Comparison of ENCODE assay signal across 8 cellular contexts in the genomic region with DNA sequence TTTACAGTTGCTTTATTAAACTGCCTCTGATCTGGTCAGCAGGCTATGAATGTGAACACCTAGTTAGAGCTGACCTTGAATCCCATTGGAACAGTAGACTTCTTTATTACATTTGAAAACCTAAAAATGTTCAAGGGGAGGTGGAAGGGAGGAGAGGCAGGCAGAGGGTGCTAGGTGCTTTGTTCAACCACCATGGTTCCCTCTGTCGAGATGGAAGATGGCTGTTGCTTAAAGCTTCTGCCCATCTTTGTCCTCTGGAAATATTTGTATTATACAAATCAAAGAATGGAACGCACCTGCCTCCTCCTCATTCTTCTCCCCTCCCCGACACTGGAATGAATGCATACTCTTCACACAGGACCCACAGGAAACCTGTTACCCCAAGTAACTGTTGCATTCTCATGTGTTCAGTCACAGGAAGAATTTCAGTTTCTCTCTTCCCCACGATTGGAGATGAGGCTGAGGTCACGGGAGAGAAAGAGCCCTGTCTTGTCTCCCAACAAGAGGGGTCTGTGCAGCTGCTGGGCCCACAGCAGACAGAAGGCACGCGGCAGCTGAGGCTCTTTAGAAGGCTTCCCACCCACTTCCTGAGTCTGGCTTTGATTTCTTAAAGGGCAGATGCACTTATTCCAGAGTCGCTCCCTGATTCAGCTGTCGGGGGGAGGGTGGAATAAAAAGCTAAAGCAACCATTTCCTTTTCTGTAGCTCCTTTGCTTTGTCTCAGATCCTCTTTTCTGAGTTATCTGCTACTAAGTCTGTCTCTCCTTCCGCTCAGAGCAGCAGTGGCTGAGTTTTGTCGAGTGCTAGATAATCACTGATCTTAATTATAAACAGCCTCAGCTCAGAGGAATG.
DNase-seq lines count a peak whose midpoint lies in the region; ATAC-seq, FAIRE-seq and TF ChIP-seq lines count a peak whose summit lies in the region.

No MANE protein-coding gene starts in this region.

- DNase-seq in DND-41 (peak; percentile 97), endothelial cell of umbilical vein (ENCODE audit: low read depth, low spot score) (peak; percentile 31), posterior vena cava (ENCODE audit: low spot score) (no peak), NCI-H2196 (lab: John Stamatoyannopoulos, UW; ENCODE audit: unreplicated experiment) (no peak)
- peak; percentile 49 to 53 for DNase-seq in activated CD4-positive, alpha-beta T cell treated with anti-CD3 and anti-CD28 coated beads for 4 hours

- POLR2A ChIA-PET in endothelial cell of umbilical vein (lab: Charles Lee): interaction anchor here (0.6 to 1.1 kb wide), 2 partner anchors 141 to 218 kb away, joined by 3 read pairs; partner anchors contain the start of gene BTG1

- H3K36me3 ChIP-seq in DND-41 (ENCODE audit: insufficient read depth, low read length) (peaks cover 2% of the 10 kb centered on the region; the same call in 1 of the 2 replicates), endothelial cell of umbilical vein (ENCODE audit: control insufficient read depth in 2 of 2, extremely low read depth in 1 of 2, insufficient read depth in 2 of 2, low read length in 2 of 2) (no peaks in the 10 kb centered on the region), neuron (ENCODE audit: insufficient read depth, low read length) (no peaks in the 10 kb centered on the region)

- BruUV-seq in endothelial cell of umbilical vein (replicated peaks; lab: Mats Ljungman, UMichigan): no TSS peak

- intact Hi-C loops in endothelial cell of umbilical vein (cut with micrococcal nuclease): no loop called here
- intact Hi-C loops in posterior vena cava (cut with DNase I): no loop called here

- dilution Hi-C loops in endothelial cell of umbilical vein (cut with MboI; ENCODE audit: extremely low pct_ligation_motif_present, low sequenced_read_pairs): no loop called here

- H3K9me1 ChIP-seq in endothelial cell of umbilical vein (replicated peaks; ENCODE audit: control insufficient read depth, extremely low read depth, insufficient read depth, low read length): no peaks in the 10 kb centered on the region

- CTCF ChIA-PET in endothelial cell of umbilical vein (lab: Charles Lee): interaction anchor here (0.9 to 1.0 kb wide), 4 partner anchors 15 to 207 kb away, joined by 3 to 4 read pairs (median 3); no protein-coding TSS in a partner anchor

- peak; percentile 27 for TF ChIP-seq CTCF in DND-41 (IDR thresholded peaks at IDR 0.05; ENCODE audit: borderline replicate concordance, extremely low read depth, low read length, poor library complexity, severe bottlenecking)
- TF ChIP-seq CTCF in endothelial cell of umbilical vein (IDR thresholded peaks at IDR 0.05; ENCODE audit: extremely low read depth in 1 of 2, insufficient read depth in 1 of 2, low read depth in 1 of 2, low read length in 2 of 2): no peak

- no peak for FAIRE-seq in endothelial cell of umbilical vein (lab: Jason Lieb, UNC)

- H3K4me2 ChIP-seq in DND-41 (ENCODE audit: insufficient read depth, low read length) (peak overlapping the region; percentile 50), endothelial cell of umbilical vein (ENCODE audit: insufficient read depth, low read length) (no peak overlapping the region)

- peaks cover 75% of the 10 kb centered on the region for H3K4me1 ChIP-seq in DND-41 (ENCODE audit: insufficient read depth, low read length)
- peaks cover 3% of the 10 kb centered on the region for H3K4me1 ChIP-seq in endothelial cell of umbilical vein (ENCODE audit: control insufficient read depth, extremely low read depth, insufficient read depth, low read length)
- H3K4me1 ChIP-seq in neuron (ENCODE audit: insufficient read depth, low read length): peaks cover 17% of the 10 kb centered on the region

- H3K79me2 ChIP-seq in DND-41 (ENCODE audit: insufficient read depth, low read length): no peaks in the 10 kb centered on the region
- no peaks in the 10 kb centered on the region for H3K79me2 ChIP-seq in endothelial cell of umbilical vein (ENCODE audit: control insufficient read depth, insufficient read depth, low read length)

- H3K27me3 ChIP-seq in DND-41 (ENCODE audit: insufficient read depth, low read length, poor library complexity): no peaks in the 10 kb centered on the region
- H3K27me3 ChIP-seq in endothelial cell of umbilical vein (ENCODE audit: control insufficient read depth in 2 of 2, insufficient read depth in 2 of 2, low read length in 2 of 2): no peaks in the 10 kb centered on the region
- no peaks in the 10 kb centered on the region for H3K27me3 ChIP-seq in neuron (ENCODE audit: insufficient read depth, low read length)

- ATAC-seq in DND-41 (ENCODE audit: insufficient read depth, low read depth) (peak; percentile 93), GM19455 (IDR thresholded peaks at IDR 0.05; ENCODE audit: unreplicated experiment) (peak; percentile 74), HG03558 (IDR thresholded peaks at IDR 0.05; ENCODE audit: extremely low read depth, unreplicated experiment) (peak; percentile 33)

- H3K9me3 ChIP-seq in DND-41 (ENCODE audit: insufficient read depth, low read length, severe bottlenecking) (peaks cover 14% of the 10 kb centered on the region), endothelial cell of umbilical vein (replicated peaks; ENCODE audit: control insufficient read depth, insufficient read depth, low read length) (no peaks in the 10 kb centered on the region), neuron (ENCODE audit: low read length) (no peaks in the 10 kb centered on the region)

- H4K20me1 ChIP-seq in DND-41 (ENCODE audit: insufficient read depth, low read length) (no peaks in the 10 kb centered on the region), endothelial cell of umbilical vein (replicated peaks; ENCODE audit: control insufficient read depth, extremely low read depth, insufficient read depth, low read length) (no peaks in the 10 kb centered on the region)

- TF ChIP-seq POLR2A in endothelial cell of umbilical vein (IDR thresholded peaks at IDR 0.05; ENCODE audit: low read depth, low read length): no peak

- peak overlapping the region in 1 of 2 experiments; percentile 40; a peak in 2 of 4 replicates for H3K4me3 ChIP-seq in DND-41 (ENCODE audit: low read depth in 1 of 2, low read length in 2 of 2)
- no peak overlapping the region for H3K4me3 ChIP-seq in endothelial cell of umbilical vein (replicated peaks in 1 of 3; ENCODE audit: insufficient read depth in 1 of 3, low read depth in 1 of 3, low read length in 3 of 3)
- peak overlapping the region; percentile 4 for H3K4me3 ChIP-seq in neuron (ENCODE audit: low read length)

- H2AFZ ChIP-seq in DND-41 (ENCODE audit: low read depth, low read length) (peak overlapping the region; percentile 74), endothelial cell of umbilical vein (ENCODE audit: low read depth, low read length) (peak overlapping the region; percentile 78), neuron (ENCODE audit: low read depth, low read length) (peak overlapping the region; percentile 67)

- peak overlapping the region; percentile 55 for H3K9ac ChIP-seq in DND-41 (ENCODE audit: low read depth, low read length)
- no peak overlapping the region for H3K9ac ChIP-seq in endothelial cell of umbilical vein (replicated peaks; ENCODE audit: extremely low read depth, insufficient read depth, low read length)

- H3K27ac ChIP-seq in DND-41 (ENCODE audit: low read length) (peak overlapping the region; percentile 93), endothelial cell of umbilical vein (ENCODE audit: insufficient read depth, low read depth, low read length) (no peak overlapping the region)

TF ChIP-seq in endothelial cell of umbilical vein, 7 proteins besides CTCF, POLR2A, EP300 and RAD21:
- TF ChIP-seq GATA2 (IDR thresholded peaks at IDR 0.05; ENCODE audit: insufficient read depth, insufficient read length, low read depth, low read length) (no peak), FOS (IDR thresholded peaks at IDR 0.05; ENCODE audit: borderline replicate concordance, insufficient read depth, low read length) (no peak), JUN (IDR thresholded peaks at IDR 0.05; ENCODE audit: borderline replicate concordance, insufficient read depth, insufficient read length, low read depth) (no peak), MAX (IDR thresholded peaks at IDR 0.05; ENCODE audit: insufficient read depth, insufficient read length) (no peak), MYC (IDR thresholded peaks at IDR 0.05; ENCODE audit: low read depth, low read length) (no peak), EZH2 (IDR thresholded peaks at IDR 0.05; ENCODE audit: borderline replicate concordance, low read depth, low read length, severe bottlenecking) (no peak), POLR2AphosphoS5 (IDR thresholded peaks at IDR 0.05; ENCODE audit: insufficient read depth, low read depth, low read length) (no peak)
TF ChIP-seq in endothelial cell of umbilical vein: peak in this region for 0.

Comparison
In these comparisons a context has a peak if more than half of its experiments do, and no peak if none do; other contexts are left out.
1. ATAC-seq: peak in every context shown above with its lines; median percentile 93 in DND-41; 74 in GM19455; 33 in HG03558.
2. DNase-seq: peak in DND-41 (single experiment), activated CD4-positive, alpha-beta T cell treated with anti-CD3 and anti-CD28 coated beads for 4 hours (2 of 2) and endothelial cell of umbilical vein (single experiment); none in posterior vena cava (single experiment) and NCI-H2196 (single experiment).
3. Peak in every context shown above with its lines, with median percentiles within 50 percentile points of each other: H2AFZ ChIP-seq.